ENCODE assay signal across 32 cellular contexts in genomic region chr3:87553058-87553457, GRCh38.
"Had no signal": no experiment of that assay in that cellular context is flagged by ENCODE, and none has a peak within 500 bp of the region (broad histone marks: within the 10 kb centered on the region; RNA-seq: fewer than 3 reads in every experiment).

No MANE protein-coding gene starts in this region.

- H3K9me3 ChIP-seq: lower lobe of right lung, right lobe of liver, thyroid gland, upper lobe of left lung, vagina had no signal

- H3K27ac Mint-ChIP-seq: activated CD4-positive, alpha-beta memory T cell treated with anti-CD3 and anti-CD28 coated beads, Interleukin-2, amount 10 ng/mL, durations not matched to agents 7 days and 5 days; activated CD4-positive, alpha-beta T cell treated with anti-CD3 and anti-CD28 coated beads, Interleukin-2, amount 10 ng/mL, durations not matched to agents 7 days and 5 days; activated T-helper 17 cell treated with anti-CD3 and anti-CD28 coated beads, Interleukin-2, amount 50 U/mL, for 72 hours; effector memory CD8-positive, alpha-beta T cell; immature natural killer cell; natural killer cell; stimulated activated effector memory CD8-positive, alpha-beta T cell treated with anti-CD3 and anti-CD28 coated beads, Interleukin-12 subunit alpha, Interleukin-12 subunit beta, amount 100 ng/mL, for 72 hours; stimulated activated naive CD8-positive, alpha-beta T cell treated with anti-CD3 and anti-CD28 coated beads, Interleukin-15, Interleukin-2, amounts not matched to agents 100 ng/mL and 50 ng/mL, for 24 hours; WTC11 had no signal

- H3K4me3 Mint-ChIP-seq: activated CD4-positive, alpha-beta memory T cell treated with anti-CD3 and anti-CD28 coated beads, Interleukin-2, amount 10 ng/mL, durations not matched to agents 7 days and 5 days; activated CD4-positive, alpha-beta T cell treated with anti-CD3 and anti-CD28 coated beads, Interleukin-2, amount 10 ng/mL, durations not matched to agents 7 days and 5 days; activated T-cell treated with anti-CD3 and anti-CD28 coated beads, Interleukin-2, amount 50 U/mL, for 4 hours; activated T-helper 17 cell treated with anti-CD3 and anti-CD28 coated beads, Interleukin-2, amount 50 U/mL, for 72 hours; effector memory CD8-positive, alpha-beta T cell; immature natural killer cell; natural killer cell; stimulated activated effector memory CD8-positive, alpha-beta T cell treated with anti-CD3 and anti-CD28 coated beads, Interleukin-12 subunit alpha, Interleukin-12 subunit beta, amount 100 ng/mL, for 72 hours; stimulated activated naive CD8-positive, alpha-beta T cell treated with anti-CD3 and anti-CD28 coated beads, Interleukin-15, Interleukin-2, amounts not matched to agents 100 ng/mL and 50 ng/mL, for 24 hours; WTC11 had no signal

- H3K27ac ChIP-seq: brain microvascular endothelial cell, lower lobe of right lung, right lobe of liver, thyroid gland, upper lobe of left lung, vagina had no signal

- DNase-seq: activated CD4-positive, alpha-beta memory T cell treated with anti-CD3 and anti-CD28 coated beads, Interleukin-2, amount 10 ng/mL, durations not matched to agents 7 days and 5 days; activated CD4-positive, alpha-beta T cell treated with anti-CD3 and anti-CD28 coated beads for 1 hour; activated CD4-positive, alpha-beta T cell treated with anti-CD3 and anti-CD28 coated beads, Interleukin-2, amount 10 ng/mL, durations not matched to agents 7 days and 5 days; activated CD8-positive, alpha-beta memory T cell treated with anti-CD3 and anti-CD28 coated beads, Interleukin-2, amount 50 U/mL, for 48 hours; activated gamma-delta T cell treated with Interleukin-2 at 50 U/mL for 16 hours; activated naive CD4-positive, alpha-beta T cell treated with anti-CD3 and anti-CD28 coated beads, Interleukin-2, amount 50 U/mL, for 16 hours; activated T-cell treated with anti-CD3 and anti-CD28 coated beads, Interleukin-2, amount 50 U/mL, for 4 hours; amniotic stem cell; brain microvascular endothelial cell; cortex of kidney; effector memory CD8-positive, alpha-beta T cell; head of caudate nucleus; hypothalamus; immature natural killer cell; kidney; lower lobe of right lung; mesenchymal stem cell; natural killer cell; posterior cingulate gyrus; right lobe of liver; stimulated activated CD4-positive, alpha-beta T cell treated with anti-CD3 and anti-CD28 coated beads, Interleukin-12 subunit alpha, Interleukin-12 subunit beta, amount 100 ng/mL, for 4 hours; stimulated activated CD4-positive, alpha-beta T cell treated with anti-CD3 and anti-CD28 coated beads, Interleukin-4, amount 100 ng/mL, for 24 hours; T-helper 2 cell; thyroid gland; upper lobe of left lung had no signal

- H3K4me1 ChIP-seq: lower lobe of right lung, right lobe of liver, thyroid gland, upper lobe of left lung, vagina had no signal

- H3K27me3 Mint-ChIP-seq: activated CD4-positive, alpha-beta memory T cell treated with anti-CD3 and anti-CD28 coated beads, Interleukin-2, amount 10 ng/mL, durations not matched to agents 7 days and 5 days; activated CD4-positive, alpha-beta T cell treated with anti-CD3 and anti-CD28 coated beads, Interleukin-2, amount 10 ng/mL, durations not matched to agents 7 days and 5 days; effector memory CD8-positive, alpha-beta T cell; stimulated activated naive CD8-positive, alpha-beta T cell treated with anti-CD3 and anti-CD28 coated beads, Interleukin-15, Interleukin-2, amounts not matched to agents 100 ng/mL and 50 ng/mL, for 24 hours had no signal

- H3K4me3 ChIP-seq: lower lobe of right lung, right lobe of liver, thyroid gland, upper lobe of left lung, vagina had no signal

- H3K4me1 Mint-ChIP-seq: activated CD4-positive, alpha-beta memory T cell treated with anti-CD3 and anti-CD28 coated beads, Interleukin-2, amount 10 ng/mL, durations not matched to agents 7 days and 5 days; activated CD4-positive, alpha-beta T cell treated with anti-CD3 and anti-CD28 coated beads, Interleukin-2, amount 10 ng/mL, durations not matched to agents 7 days and 5 days; activated T-helper 17 cell treated with anti-CD3 and anti-CD28 coated beads, Interleukin-2, amount 50 U/mL, for 72 hours; immature natural killer cell; natural killer cell; stimulated activated effector memory CD8-positive, alpha-beta T cell treated with anti-CD3 and anti-CD28 coated beads, Interleukin-12 subunit alpha, Interleukin-12 subunit beta, amount 100 ng/mL, for 72 hours; WTC11 had no signal

- H3K27me3 ChIP-seq: brain microvascular endothelial cell, right lobe of liver, thyroid gland, upper lobe of left lung, vagina had no signal

- FAIRE-seq: astrocyte, kidney had no signal

- H3K36me3 ChIP-seq: brain microvascular endothelial cell, lower lobe of right lung, right lobe of liver, thyroid gland, upper lobe of left lung, vagina had no signal

- ATAC-seq: activated T-cell treated with anti-CD3 and anti-CD28 coated beads, Interleukin-2, amount 50 U/mL, for 4 hours; activated T-helper 17 cell treated with anti-CD3 and anti-CD28 coated beads, Interleukin-2, amount 50 U/mL, for 72 hours; effector memory CD8-positive, alpha-beta T cell; left lobe of liver; lower lobe of right lung; natural killer cell; right lobe of liver; stimulated activated effector memory CD8-positive, alpha-beta T cell treated with anti-CD3 and anti-CD28 coated beads, Interleukin-12 subunit alpha, Interleukin-12 subunit beta, amount 100 ng/mL, for 72 hours; WTC11 had no signal

- H3K9me3 Mint-ChIP-seq: activated CD4-positive, alpha-beta memory T cell treated with anti-CD3 and anti-CD28 coated beads, Interleukin-2, amount 10 ng/mL, durations not matched to agents 7 days and 5 days; activated CD4-positive, alpha-beta T cell treated with anti-CD3 and anti-CD28 coated beads, Interleukin-2, amount 10 ng/mL, durations not matched to agents 7 days and 5 days; activated T-cell treated with anti-CD3 and anti-CD28 coated beads, Interleukin-2, amount 50 U/mL, for 4 hours; activated T-helper 17 cell treated with anti-CD3 and anti-CD28 coated beads, Interleukin-2, amount 50 U/mL, for 72 hours; stimulated activated effector memory CD8-positive, alpha-beta T cell treated with anti-CD3 and anti-CD28 coated beads, Interleukin-12 subunit alpha, Interleukin-12 subunit beta, amount 100 ng/mL, for 72 hours; stimulated activated naive CD8-positive, alpha-beta T cell treated with anti-CD3 and anti-CD28 coated beads, Interleukin-15, Interleukin-2, amounts not matched to agents 100 ng/mL and 50 ng/mL, for 24 hours; WTC11 had no signal
